1 cellular context compared by ENCODE assay signal in the genomic region with DNA sequence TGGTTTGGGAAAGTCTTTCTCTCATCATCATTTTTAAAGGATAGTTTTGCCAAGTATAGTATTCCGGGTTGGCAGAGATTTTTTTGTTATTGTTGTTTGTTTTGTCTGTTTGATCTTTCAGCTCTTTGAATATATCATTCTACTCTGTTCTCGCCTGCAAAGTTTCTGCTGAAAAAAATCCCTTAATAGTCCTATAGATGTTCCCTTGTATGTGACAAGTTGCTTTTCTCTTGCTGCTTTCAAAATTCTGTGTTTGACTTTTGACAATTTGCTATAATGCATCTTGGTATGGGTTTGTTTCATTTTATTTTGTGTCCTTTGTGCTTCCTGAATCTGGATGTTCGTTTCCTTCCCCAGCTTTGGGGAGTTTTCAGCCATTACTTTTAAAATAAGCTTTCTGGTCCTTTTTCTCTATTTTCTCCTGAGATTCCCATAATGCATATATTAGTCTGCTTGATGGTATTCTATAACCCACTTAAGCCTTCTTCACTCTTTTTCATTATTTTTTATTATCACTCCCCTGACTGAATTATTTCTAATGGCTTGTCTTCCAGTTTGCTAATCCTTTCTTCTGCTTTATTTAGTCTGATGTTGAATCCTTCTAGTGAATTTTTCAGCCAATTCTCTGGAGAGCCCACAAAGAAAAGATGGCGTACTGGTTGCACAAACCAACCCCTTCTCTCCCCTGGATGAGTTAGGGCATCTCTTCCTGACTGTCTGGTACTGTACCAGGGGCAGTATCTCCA.
A peak's percentile ranks its signal among the peaks of the same experiment; 100 is the strongest.
TF ChIP-seq lines count a peak whose summit lies in the region.

No MANE protein-coding gene starts in this region.

TF ChIP-seq in HEK293, 187 proteins besides CTCF, POLR2A, EP300 and RAD21:
- TF ChIP-seq, protein P1, sequence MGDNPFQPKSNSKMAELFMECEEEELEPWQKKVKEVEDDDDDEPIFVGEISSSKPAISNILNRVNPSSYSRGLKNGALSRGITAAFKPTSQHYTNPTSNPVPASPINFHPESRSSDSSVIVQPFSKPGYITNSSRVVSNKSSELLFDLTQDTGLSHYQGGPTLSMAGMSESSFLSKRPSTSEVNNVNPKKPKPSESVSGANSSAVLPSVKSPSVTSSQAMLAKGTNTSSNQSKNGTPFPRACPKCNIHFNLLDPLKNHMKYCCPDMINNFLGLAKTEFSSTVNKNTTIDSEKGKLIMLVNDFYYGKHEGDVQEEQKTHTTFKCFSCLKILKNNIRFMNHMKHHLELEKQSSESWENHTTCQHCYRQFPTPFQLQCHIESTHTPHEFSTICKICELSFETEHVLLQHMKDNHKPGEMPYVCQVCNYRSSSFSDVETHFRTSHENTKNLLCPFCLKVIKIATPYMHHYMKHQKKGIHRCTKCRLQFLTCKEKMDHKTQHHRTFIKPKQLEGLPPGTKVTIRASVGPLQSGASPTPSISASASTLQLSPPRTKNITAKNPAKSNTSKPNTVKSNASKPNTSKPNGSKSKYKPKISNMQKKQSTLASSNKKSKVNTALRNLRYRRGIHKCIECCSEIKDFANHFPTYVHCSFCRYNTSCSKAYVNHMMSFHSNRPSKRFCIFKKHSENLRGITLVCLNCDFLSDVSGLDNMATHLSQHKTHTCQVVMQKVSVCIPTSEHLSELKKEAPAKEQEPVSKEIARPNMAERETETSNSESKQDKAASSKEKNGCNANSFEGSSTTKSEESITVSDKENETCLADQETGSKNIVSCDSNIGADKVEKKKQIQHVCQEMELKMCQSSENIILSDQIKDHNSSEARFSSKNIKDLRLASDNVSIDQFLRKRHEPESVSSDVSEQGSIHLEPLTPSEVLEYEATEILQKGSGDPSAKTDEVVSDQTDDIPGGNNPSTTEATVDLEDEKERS (tag by site-specific recombination; IDR thresholded peaks at IDR 0.05), result peak; percentile 93; the same call in 1 of the 2 replicates
- TF ChIP-seq ZNF626 (tag by site-specific recombination; IDR thresholded peaks at IDR 0.05) (peak; percentile 89; the same call in 1 of the 2 replicates), TRIM28 (IDR thresholded peaks at IDR 0.05; ENCODE audit: borderline replicate concordance, low read length) (peak; percentile 86; the same call in 1 of the 2 replicates), MZF1 (tag by site-specific recombination; IDR thresholded peaks at IDR 0.05; ENCODE audit: borderline replicate concordance) (no peak), SP7 (tag by site-specific recombination; IDR thresholded peaks at IDR 0.05) (no peak), ZNF791 (tag by site-specific recombination; IDR thresholded peaks at IDR 0.05) (peak; percentile 100), ZNF510 (tag by site-specific recombination; IDR thresholded peaks at IDR 0.05; ENCODE audit: insufficient replicate concordance) (peak; percentile 4), SETDB1 (IDR thresholded peaks at IDR 0.05; ENCODE audit: insufficient read length, low read length) (peak; percentile 94)
- TF ChIP-seq, protein P2, sequence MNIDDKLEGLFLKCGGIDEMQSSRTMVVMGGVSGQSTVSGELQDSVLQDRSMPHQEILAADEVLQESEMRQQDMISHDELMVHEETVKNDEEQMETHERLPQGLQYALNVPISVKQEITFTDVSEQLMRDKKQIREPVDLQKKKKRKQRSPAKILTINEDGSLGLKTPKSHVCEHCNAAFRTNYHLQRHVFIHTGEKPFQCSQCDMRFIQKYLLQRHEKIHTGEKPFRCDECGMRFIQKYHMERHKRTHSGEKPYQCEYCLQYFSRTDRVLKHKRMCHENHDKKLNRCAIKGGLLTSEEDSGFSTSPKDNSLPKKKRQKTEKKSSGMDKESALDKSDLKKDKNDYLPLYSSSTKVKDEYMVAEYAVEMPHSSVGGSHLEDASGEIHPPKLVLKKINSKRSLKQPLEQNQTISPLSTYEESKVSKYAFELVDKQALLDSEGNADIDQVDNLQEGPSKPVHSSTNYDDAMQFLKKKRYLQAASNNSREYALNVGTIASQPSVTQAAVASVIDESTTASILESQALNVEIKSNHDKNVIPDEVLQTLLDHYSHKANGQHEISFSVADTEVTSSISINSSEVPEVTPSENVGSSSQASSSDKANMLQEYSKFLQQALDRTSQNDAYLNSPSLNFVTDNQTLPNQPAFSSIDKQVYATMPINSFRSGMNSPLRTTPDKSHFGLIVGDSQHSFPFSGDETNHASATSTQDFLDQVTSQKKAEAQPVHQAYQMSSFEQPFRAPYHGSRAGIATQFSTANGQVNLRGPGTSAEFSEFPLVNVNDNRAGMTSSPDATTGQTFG (tag by site-specific recombination; IDR thresholded peaks at IDR 0.05; ENCODE audit: borderline replicate concordance), result 0 out of 2 replicates have a peak, but pooled peaks have one; percentile 50
